Comparison of ENCODE assay signal across 1 cellular context in the genomic region with DNA sequence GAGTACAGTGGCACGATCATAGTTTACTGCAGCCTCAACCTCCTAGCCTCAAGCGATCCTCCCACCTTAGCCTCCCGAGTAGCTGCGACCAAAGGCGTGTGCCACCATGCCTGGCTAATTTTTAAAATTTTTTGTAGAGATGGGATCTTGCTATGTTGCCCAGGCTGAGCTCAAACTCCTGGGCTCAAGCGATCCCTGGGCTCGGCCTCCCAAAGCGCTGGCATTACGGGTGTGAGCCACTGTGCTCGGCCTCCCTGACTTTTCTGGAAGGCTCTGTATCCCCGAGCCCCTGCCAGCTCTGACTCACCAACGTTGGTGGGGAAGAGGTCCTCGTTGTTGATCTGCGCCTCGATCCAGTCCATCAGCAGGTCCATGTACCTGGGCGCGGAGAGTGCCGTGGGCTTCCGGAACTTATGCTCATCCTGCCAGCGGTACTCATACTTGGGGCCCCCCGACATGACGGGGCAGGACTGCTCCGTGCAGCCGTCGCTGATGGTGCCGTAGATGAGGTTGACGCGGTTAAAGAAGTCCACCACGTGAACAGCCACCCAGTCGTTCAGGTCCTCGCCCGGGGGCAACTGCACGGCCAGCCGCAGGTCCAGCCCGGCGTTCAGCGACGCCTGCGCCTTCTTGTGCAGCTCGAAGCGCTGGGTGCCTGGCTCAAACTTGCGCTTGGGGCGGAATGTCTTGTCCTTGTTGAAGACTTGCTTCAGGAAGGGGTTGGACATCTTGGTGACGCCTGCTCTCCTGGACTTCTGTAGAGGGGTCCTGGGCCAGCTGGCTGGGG.
A peak's percentile ranks its signal among the peaks of the same experiment; 100 is the strongest.
TF ChIP-seq lines count a peak whose summit lies in the region.

No MANE protein-coding gene starts in this region.

TF ChIP-seq in HepG2, 621 proteins besides CTCF, POLR2A, EP300 and RAD21:
- TF ChIP-seq PHF20 (CRISPR knock-in tag; IDR thresholded peaks at IDR 0.05) (no peak), ZNF121 (CRISPR knock-in tag; IDR thresholded peaks at IDR 0.05) (0 out of 2 replicates have a peak, but pooled peaks have one; percentile 49)
